Comparison of ENCODE assay signal across 1 cellular context in genomic region chr16:24624102-24624501, GRCh38.
TF ChIP-seq lines count a peak whose summit lies in the region.

No MANE protein-coding gene starts in this region.

TF ChIP-seq in K562, 482 proteins besides CTCF, POLR2A, EP300 and RAD21 (continued from another document):
- TF ChIP-seq TRIM25 (IDR thresholded peaks at IDR 0.05; ENCODE audit: borderline replicate concordance) (no peak), EGR1 (conservative IDR thresholded peaks at IDR 0.05) (no peak), MYBL2 (IDR thresholded peaks at IDR 0.05; ENCODE audit: low read depth) (no peak), MYBL2 (CRISPR knock-in tag; IDR thresholded peaks at IDR 0.05; ENCODE audit: borderline replicate concordance) (no peak), MYNN (IDR thresholded peaks at IDR 0.05) (no peak), MYNN (CRISPR knock-in tag; IDR thresholded peaks at IDR 0.05) (no peak), ZKSCAN3 (CRISPR knock-in tag; IDR thresholded peaks at IDR 0.05) (no peak), MCM7 (IDR thresholded peaks at IDR 0.05) (no peak), ZNF699 (CRISPR knock-in tag; IDR thresholded peaks at IDR 0.05; ENCODE audit: insufficient replicate concordance) (no peak), CBFA2T2 (conservative IDR thresholded peaks at IDR 0.05) (0 out of 2 replicates have a peak, but pooled peaks have one; percentile 14), KAT8 (IDR thresholded peaks at IDR 0.05; ENCODE audit: low read depth) (no peak), DLX4 (CRISPR knock-in tag; IDR thresholded peaks at IDR 0.05) (no peak), ZSCAN32 (CRISPR knock-in tag; IDR thresholded peaks at IDR 0.05) (no peak), PHTF2 (CRISPR knock-in tag; IDR thresholded peaks at IDR 0.05) (no peak), KLF6 (CRISPR knock-in tag; IDR thresholded peaks at IDR 0.05; ENCODE audit: borderline replicate concordance) (no peak), USF1 (CRISPR knock-in tag; IDR thresholded peaks at IDR 0.05) (peak; percentile 93), THAP12 (CRISPR knock-in tag; IDR thresholded peaks at IDR 0.05) (no peak), RHOXF2B (CRISPR knock-in tag; conservative IDR thresholded peaks at IDR 0.05) (no peak), XRCC5 (IDR thresholded peaks at IDR 0.05; ENCODE audit: low read depth, low read length) (no peak), TEAD1 (CRISPR knock-in tag; IDR thresholded peaks at IDR 0.05) (no peak), FOXP4 (CRISPR knock-in tag; IDR thresholded peaks at IDR 0.05; ENCODE audit: borderline replicate concordance) (no peak), ARID3B (CRISPR knock-in tag; IDR thresholded peaks at IDR 0.05; ENCODE audit: borderline replicate concordance) (no peak), TBP (optimal IDR thresholded peaks at IDR 0.05; ENCODE audit: low read depth, low read length) (no peak), ATF6 (CRISPR knock-in tag; IDR thresholded peaks at IDR 0.05) (no peak), L3MBTL2 (IDR thresholded peaks at IDR 0.05) (peak; percentile 44; the same call in 1 of the 2 replicates), MGA (IDR thresholded peaks at IDR 0.05) (peak; percentile 42; the same call in 1 of the 2 replicates), MAX (CRISPR knock-in tag; IDR thresholded peaks at IDR 0.05) (no peak), ZNF644 (tag; IDR thresholded peaks at IDR 0.05; ENCODE audit: low read depth) (no peak), EP400 (IDR thresholded peaks at IDR 0.05) (no peak), SIN3A (IDR thresholded peaks at IDR 0.05; ENCODE audit: borderline replicate concordance in 2 of 2, control insufficient read depth in 1 of 2, low read depth in 2 of 2, low read length in 2 of 2) (no peak)
